ENCODE assay signal across 8 cellular contexts in genomic region chr7:45663167-45663921, GRCh38.
DNase-seq lines count a peak whose midpoint lies in the region; ATAC-seq and TF ChIP-seq lines count a peak whose summit lies in the region.

No MANE protein-coding gene starts in this region.

- intact Hi-C loops in activated CD4-positive, alpha-beta T cell treated with anti-CD3 and anti-CD28 coated beads, Interleukin-2, amount 10 ng/mL, durations not matched to agents 24 days and 14 days (cut with micrococcal nuclease): loop anchor here (1.0 kb wide), 1 partner anchor 191 kb away; no protein-coding TSS in a partner anchor
- intact Hi-C loops in left ventricle myocardium inferior (cut with micrococcal nuclease): no loop called here
- intact Hi-C loops in transverse colon (cut with DNase I; ENCODE audit: low total_unique reads): no loop called here

- no peak overlapping the region for H3K4me3 ChIP-seq in AG04450 (ENCODE audit: low read depth, low read length)
- no peak overlapping the region for H3K4me3 ChIP-seq in GM23248
- H3K4me3 ChIP-seq in left ventricle myocardium inferior: no peak overlapping the region
- no peak overlapping the region for H3K4me3 ChIP-seq in transverse colon

- no peak for TF ChIP-seq POLR2A in transverse colon (IDR thresholded peaks at IDR 0.05)

- POLR2A ChIA-PET in AG04450 (lab: Yijun Ruan, JAX): no interaction called here

- TF ChIP-seq CTCF in AG04450 (IDR thresholded peaks at IDR 0.05; ENCODE audit: low read depth, low read length): peak; percentile 84
- TF ChIP-seq CTCF in left ventricle myocardium inferior (IDR thresholded peaks at IDR 0.05; ENCODE audit: borderline replicate concordance): peak; percentile 78
- peak; percentile 46 to 76 (median 66) for TF ChIP-seq CTCF in transverse colon (IDR thresholded peaks at IDR 0.05)

- CTCF ChIA-PET in AG04450 (lab: Charles Lee): interaction anchor here (0.6 to 3.8 kb wide), 15 partner anchors 9 to 509 kb away, joined by 3 to 50 read pairs (median 4); no protein-coding TSS in a partner anchor

- H3K4me1 ChIP-seq in GM23248 (ENCODE audit: insufficient read depth) (no peaks in the 10 kb centered on the region), left ventricle myocardium inferior (no peaks in the 10 kb centered on the region), transverse colon (no peaks in the 10 kb centered on the region)

- no peaks in the 10 kb centered on the region for H4K20me1 ChIP-seq in GM23248 (ENCODE audit: insufficient read depth)

- H2AFZ ChIP-seq in GM23248: no peak overlapping the region

- no peaks in the 10 kb centered on the region for H3F3A ChIP-seq in GM23248 (ENCODE audit: insufficient read depth)

- H3K9ac ChIP-seq in GM23248: no peak overlapping the region

- no peak overlapping the region for H3K27ac Mint-ChIP-seq in activated CD4-positive, alpha-beta T cell treated with anti-CD3 and anti-CD28 coated beads, Interleukin-2, amount 10 ng/mL, durations not matched to agents 24 days and 14 days

- in situ Hi-C loops in GM23248 (cut with MboI) (loop anchor here (25.0 kb wide), 1 partner anchor 199 kb away; the partner anchor contains the start of gene CCDC201), transverse colon (cut with MboI; ENCODE audit: low pct_ligation_motif_present in 1 of 4, low pct_unique_long_range_greater_than_20kb in 1 of 4, low sequenced_read_pairs in 3 of 4) (loop anchor here in 1 of 4 donors (25.0 kb wide), 1 partner anchor 199 kb away; the partner anchor contains the start of gene CCDC201)

- H3K9me3 Mint-ChIP-seq in activated CD4-positive, alpha-beta T cell treated with anti-CD3 and anti-CD28 coated beads, Interleukin-2, amount 10 ng/mL, durations not matched to agents 24 days and 14 days: no peaks in the 10 kb centered on the region

- no peaks in the 10 kb centered on the region for H3K9me2 ChIP-seq in GM23248 (ENCODE audit: insufficient read depth)

- H3K36me3 ChIP-seq in GM23248 (ENCODE audit: low read depth) (no peaks in the 10 kb centered on the region), left ventricle myocardium inferior (no peaks in the 10 kb centered on the region), transverse colon (no peaks in the 10 kb centered on the region)

- WGBS in GM23248 (ENCODE audit: low coverage in 1 of 2, low lambda C conversion rate in 2 of 2, missing lambda C conversion rate in 2 of 2), 2 experiments: 58 to 60% methylated on average over 20 of the region's 20 CpGs
- 77 to 94% methylated on average over 6 to 20 of the region's 20 CpGs for WGBS in transverse colon (ENCODE audit: low coverage in 1 of 2), 2 donors

- H3K27me3 Mint-ChIP-seq in activated CD4-positive, alpha-beta T cell treated with anti-CD3 and anti-CD28 coated beads, Interleukin-2, amount 10 ng/mL, durations not matched to agents 24 days and 14 days: no peaks in the 10 kb centered on the region

- DNase-seq in AG04450 (ENCODE audit: low read depth, low spot score): no peak
- peak; percentile 46 for DNase-seq in GM23248
- DNase-seq in activated CD4-positive, alpha-beta T cell treated with anti-CD3 and anti-CD28 coated beads, Interleukin-2, amount 10 ng/mL, durations not matched to agents 24 days and 14 days: peak; percentile 78
- DNase-seq in left ventricle myocardium inferior: peak; percentile 32
- DNase-seq in transverse colon: peak; percentile 28
- DNase-seq in T-helper 1 cell: no peak

- no peaks in the 10 kb centered on the region for H3K4me1 Mint-ChIP-seq in activated CD4-positive, alpha-beta T cell treated with anti-CD3 and anti-CD28 coated beads, Interleukin-2, amount 10 ng/mL, durations not matched to agents 24 days and 14 days

- H3K9me3 ChIP-seq in AG04450 (ENCODE audit: control insufficient read depth, insufficient read depth, low read length): no peaks in the 10 kb centered on the region
- H3K9me3 ChIP-seq in GM23248 (ENCODE audit: low read depth): no peaks in the 10 kb centered on the region
- no peaks in the 10 kb centered on the region for H3K9me3 ChIP-seq in left ventricle myocardium inferior (replicated peaks)
- H3K9me3 ChIP-seq in transverse colon: no peaks in the 10 kb centered on the region

- TF ChIP-seq EP300 in transverse colon (IDR thresholded peaks at IDR 0.05; ENCODE audit: low read depth): no peak

- no peak for ATAC-seq in HG03520 (IDR thresholded peaks at IDR 0.05; ENCODE audit: unreplicated experiment)
- ATAC-seq in HG03442 (IDR thresholded peaks at IDR 0.05; ENCODE audit: unreplicated experiment): no peak

- H3K27me3 ChIP-seq in AG04450 (ENCODE audit: control insufficient read depth, insufficient read depth, low read length) (peaks cover 9% of the 10 kb centered on the region), GM23248 (replicated peaks; ENCODE audit: insufficient read depth) (no peaks in the 10 kb centered on the region), left ventricle myocardium inferior (ENCODE audit: low read depth) (no peaks in the 10 kb centered on the region), transverse colon (no peaks in the 10 kb centered on the region)

- H3K79me2 ChIP-seq in GM23248 (ENCODE audit: insufficient read depth): no peaks in the 10 kb centered on the region

- no peak overlapping the region for H3K4me2 ChIP-seq in GM23248 (ENCODE audit: unreplicated experiment)

- no peak overlapping the region for H3K4me3 Mint-ChIP-seq in activated CD4-positive, alpha-beta T cell treated with anti-CD3 and anti-CD28 coated beads, Interleukin-2, amount 10 ng/mL, durations not matched to agents 24 days and 14 days

- H3K27ac ChIP-seq in AG04450 (ENCODE audit: low read depth, low read length): no peak overlapping the region
- H3K27ac ChIP-seq in GM23248: no peak overlapping the region
- no peak overlapping the region for H3K27ac ChIP-seq in left ventricle myocardium inferior (replicated peaks)
- H3K27ac ChIP-seq in transverse colon: no peak overlapping the region

- H3K36me3 Mint-ChIP-seq in activated CD4-positive, alpha-beta T cell treated with anti-CD3 and anti-CD28 coated beads, Interleukin-2, amount 10 ng/mL, durations not matched to agents 24 days and 14 days (ENCODE audit: low read depth): no peaks in the 10 kb centered on the region

Comparison
In these comparisons a context has a peak if more than half of its experiments do, and no peak if none do; other contexts are left out.
1. DNase-seq: peak in GM23248 (single experiment), activated CD4-positive, alpha-beta T cell treated with anti-CD3 and anti-CD28 coated beads, Interleukin-2, amount 10 ng/mL, durations not matched to agents 24 days and 14 days (single experiment), left ventricle myocardium inferior (single experiment) and transverse colon (single experiment); none in AG04450 (single experiment) and T-helper 1 cell (0 of 5).
2. Peak in every context shown above with its lines, with median percentiles within 50 percentile points of each other: CTCF ChIP-seq.